ENCODE assay signal across 1 cellular context in genomic region chr1:233261206-233261605, GRCh38.
TF ChIP-seq lines count a peak whose summit lies in the region.

No MANE protein-coding gene starts in this region.

TF ChIP-seq in GM23338, 12 proteins besides CTCF, POLR2A, EP300 and RAD21 (continued from another document):
- TF ChIP-seq REST (IDR thresholded peaks at IDR 0.05; ENCODE audit: unreplicated experiment) (no peak), POLR2AphosphoS5 (IDR thresholded peaks at IDR 0.05; ENCODE audit: low read depth) (no peak), JUNB (IDR thresholded peaks at IDR 0.05; ENCODE audit: unreplicated experiment) (no peak), CREB1 (CRISPR knock-in tag; IDR thresholded peaks at IDR 0.05; ENCODE audit: low read depth) (no peak), STAT1 (IDR thresholded peaks at IDR 0.05; ENCODE audit: unreplicated experiment) (no peak), EZH2 (IDR thresholded peaks at IDR 0.05; ENCODE audit: low read depth, unreplicated experiment) (no peak)
